ENCODE assay signal across 1 cellular context in the genomic region with DNA sequence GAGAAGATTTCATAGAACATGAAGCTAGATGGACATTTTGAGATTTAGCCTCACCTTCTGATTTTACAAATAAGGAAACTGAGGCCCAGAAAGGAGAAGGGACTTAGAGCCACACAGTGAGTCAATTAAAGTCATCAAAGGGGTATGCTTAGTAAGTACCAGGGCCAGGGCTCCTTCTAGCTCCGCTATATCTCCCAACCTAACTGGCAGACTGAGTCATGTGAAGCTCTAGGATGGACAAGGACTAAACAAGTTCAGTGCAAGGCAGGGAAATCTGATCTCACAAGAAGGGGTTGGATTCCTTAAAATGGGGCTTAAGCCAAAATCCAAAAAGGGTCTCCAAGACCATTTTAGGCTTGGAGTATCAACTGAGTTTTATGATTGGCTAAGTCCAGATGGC.
TF ChIP-seq lines count a peak whose summit lies in the region.

No MANE protein-coding gene starts in this region.

TF ChIP-seq in HCT116, 20 proteins besides CTCF, POLR2A, EP300 and RAD21:
- no peak for TF ChIP-seq YY1 (IDR thresholded peaks at IDR 0.05; ENCODE audit: extremely low read depth, insufficient replicate concordance, low read depth, low read length)
- no peak for TF ChIP-seq ZFX (IDR thresholded peaks at IDR 0.05)
- no peak for TF ChIP-seq EZH2phosphoT487 (IDR thresholded peaks at IDR 0.05; ENCODE audit: borderline replicate concordance)
- no peak for TF ChIP-seq SRF (IDR thresholded peaks at IDR 0.05; ENCODE audit: low read depth)
- TF ChIP-seq EGR1 (IDR thresholded peaks at IDR 0.05; ENCODE audit: low read depth), result no peak
- TF ChIP-seq CBX3 (IDR thresholded peaks at IDR 0.05; ENCODE audit: low read depth), result no peak
- no peak for TF ChIP-seq SIN3A (IDR thresholded peaks at IDR 0.05; ENCODE audit: low read depth)
- TF ChIP-seq, protein P1, sequence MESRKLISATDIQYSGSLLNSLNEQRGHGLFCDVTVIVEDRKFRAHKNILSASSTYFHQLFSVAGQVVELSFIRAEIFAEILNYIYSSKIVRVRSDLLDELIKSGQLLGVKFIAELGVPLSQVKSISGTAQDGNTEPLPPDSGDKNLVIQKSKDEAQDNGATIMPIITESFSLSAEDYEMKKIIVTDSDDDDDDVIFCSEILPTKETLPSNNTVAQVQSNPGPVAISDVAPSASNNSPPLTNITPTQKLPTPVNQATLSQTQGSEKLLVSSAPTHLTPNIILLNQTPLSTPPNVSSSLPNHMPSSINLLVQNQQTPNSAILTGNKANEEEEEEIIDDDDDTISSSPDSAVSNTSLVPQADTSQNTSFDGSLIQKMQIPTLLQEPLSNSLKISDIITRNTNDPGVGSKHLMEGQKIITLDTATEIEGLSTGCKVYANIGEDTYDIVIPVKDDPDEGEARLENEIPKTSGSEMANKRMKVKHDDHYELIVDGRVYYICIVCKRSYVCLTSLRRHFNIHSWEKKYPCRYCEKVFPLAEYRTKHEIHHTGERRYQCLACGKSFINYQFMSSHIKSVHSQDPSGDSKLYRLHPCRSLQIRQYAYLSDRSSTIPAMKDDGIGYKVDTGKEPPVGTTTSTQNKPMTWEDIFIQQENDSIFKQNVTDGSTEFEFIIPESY (IDR thresholded peaks at IDR 0.05; ENCODE audit: extremely low read depth, insufficient replicate concordance, low read length), result no peak
- TF ChIP-seq SP1 (IDR thresholded peaks at IDR 0.05; ENCODE audit: low read depth), result no peak
- no peak for TF ChIP-seq JUND (IDR thresholded peaks at IDR 0.05)
- TF ChIP-seq POLR2AphosphoS5 (IDR thresholded peaks at IDR 0.05; ENCODE audit: low read depth, low read length), result no peak
- TF ChIP-seq FOSL1 (IDR thresholded peaks at IDR 0.05; ENCODE audit: low read depth), result no peak
TF ChIP-seq in HCT116: peak in this region for 0.
